Comparison of ENCODE assay signal across 11 cellular contexts in the genomic region with DNA sequence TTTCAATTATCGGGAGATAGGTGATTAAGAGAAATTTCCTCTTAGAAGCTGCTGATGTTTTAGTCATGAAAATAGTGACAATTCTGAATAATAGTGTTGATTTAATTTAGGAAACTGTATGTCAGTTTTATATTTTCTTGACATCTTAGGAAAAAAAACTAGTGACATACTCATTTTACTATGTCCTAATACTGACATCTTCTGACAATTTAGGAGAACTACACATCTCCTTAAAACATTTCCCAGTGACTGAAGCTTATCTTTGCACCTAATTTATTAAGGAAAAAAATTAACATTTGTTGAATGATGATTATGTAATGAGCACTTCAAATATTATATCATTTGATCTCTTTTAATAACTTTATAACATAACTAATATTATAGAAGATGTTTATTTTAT. TPM values are rescaled to one million over a fixed set of nuclear protein-coding genes. Genes with fewer than 3 reads are reported as not detected.
A peak's percentile ranks its signal among the peaks of the same experiment; 100 is the strongest.
DNase-seq lines count a peak whose midpoint lies in the region; ATAC-seq, FAIRE-seq and TF ChIP-seq lines count a peak whose summit lies in the region.
"Had no signal": no experiment of that assay in that cellular context is flagged by ENCODE, and none has a peak within 500 bp of the region (broad histone marks: within the 10 kb centered on the region; RNA-seq: fewer than 3 reads in every experiment).

No MANE protein-coding gene starts in this region.

- H3K36me3 ChIP-seq in GM23338 (ENCODE audit: insufficient read depth) = no peaks in the 10 kb centered on the region
- no peaks in the 10 kb centered on the region for H3K36me3 ChIP-seq in keratinocyte (ENCODE audit: control insufficient read depth in 2 of 2, extremely low read depth in 1 of 2, insufficient read depth in 2 of 2, low read length in 2 of 2)
- no peaks in the 10 kb centered on the region for H3K36me3 ChIP-seq in tibial artery
- H3K36me3 ChIP-seq in ovary = no peaks in the 10 kb centered on the region

- TF ChIP-seq CTCF in AG04449 (IDR thresholded peaks at IDR 0.05; ENCODE audit: insufficient read depth, low read length, missing control alignments) (peak; percentile 20), GM23338 (conservative IDR thresholded peaks at IDR 0.05; ENCODE audit: low read depth in 2 of 2) (peak in 1 of 2 experiments; percentile 54; a peak in 3 of 4 replicates), keratinocyte (optimal IDR thresholded peaks at IDR 0.05 in 1 of 3, IDR thresholded peaks at IDR 0.05 in 1 of 3, conservative IDR thresholded peaks at IDR 0.05 in 1 of 3; ENCODE audit: extremely low read depth in 1 of 3, insufficient read depth in 2 of 3, low read length in 3 of 3) (peak in 2 of 3 experiments; percentile 22 to 47), tibial artery (IDR thresholded peaks at IDR 0.05) (peak in 1 of 2 experiments; percentile 41), ovary (IDR thresholded peaks at IDR 0.05) (peak in 1 of 3 donors; percentile 15)

- H3K79me2 ChIP-seq in GM23338 (replicated peaks; ENCODE audit: insufficient read depth) = no peaks in the 10 kb centered on the region
- no peaks in the 10 kb centered on the region for H3K79me2 ChIP-seq in keratinocyte (ENCODE audit: control insufficient read depth, insufficient read depth, low read length)

- 65 to 84% (median 77%) methylated on average over 1 of the region's 1 CpG for WGBS in ovary, 3 donors

- H3K36me3 Mint-ChIP-seq in GM23338 (ENCODE audit: low read depth) = peaks cover 15% of the 10 kb centered on the region; the same call in 2 of the 3 replicates
- no peaks in the 10 kb centered on the region for H3K36me3 Mint-ChIP-seq in activated T-cell treated with anti-CD3 and anti-CD28 coated beads, Interleukin-2, amount 50 U/mL, for 4 hours (ENCODE audit: insufficient read depth)
- H3K36me3 Mint-ChIP-seq: activated naive CD4-positive, alpha-beta T cell treated with anti-CD3 and anti-CD28 coated beads, Interleukin-2, amount 50 U/mL, for 24 hours had no signal

- no peaks in the 10 kb centered on the region for H3F3A ChIP-seq in GM23338 (replicated peaks; ENCODE audit: low read depth)

- POLR2A ChIA-PET in AG04449 (lab: Yijun Ruan, JAX) = no interaction called here

- TF ChIP-seq EP300 in ovary (IDR thresholded peaks at IDR 0.05) = no peak

- H3K27me3 Mint-ChIP-seq in GM23338 (ENCODE audit: insufficient read depth, low read depth, poor library complexity) = no peaks in the 10 kb centered on the region
- H3K27me3 Mint-ChIP-seq in activated T-cell treated with anti-CD3 and anti-CD28 coated beads, Interleukin-2, amount 50 U/mL, for 4 hours (ENCODE audit: low read depth) = no peaks in the 10 kb centered on the region
- H3K27me3 Mint-ChIP-seq: activated naive CD4-positive, alpha-beta T cell treated with anti-CD3 and anti-CD28 coated beads, Interleukin-2, amount 50 U/mL, for 24 hours had no signal

- H2AFZ ChIP-seq in GM23338 = no peak overlapping the region
- no peak overlapping the region for H2AFZ ChIP-seq in keratinocyte (ENCODE audit: control insufficient read depth, low read length)

- H3K4me2 ChIP-seq in GM23338 (no peak overlapping the region), keratinocyte (ENCODE audit: control insufficient read depth, extremely low read depth, insufficient read depth, low read depth, low read length) (no peak overlapping the region)

- DNase-seq in AG04449 (ENCODE audit: low read depth, low spot score) = no peak
- DNase-seq in GM23338 (ENCODE audit: low spot score) = peak; percentile 8
- DNase-seq in SW480 (ENCODE audit: low spot score) = peak; percentile 16
- DNase-seq in keratinocyte (ENCODE audit: low read depth, low spot score) = no peak
- no peak for DNase-seq in tibial artery
- no peak for DNase-seq in activated T-cell treated with anti-CD3 and anti-CD28 coated beads, Interleukin-2, amount 50 U/mL, for 4 hours
- DNase-seq in ovary = no peak
- DNase-seq: NCI-H2227 treated with DMSO at 0.1 percent for 48 hours had no signal

- H3K4me3 ChIP-seq in AG04449 (ENCODE audit: low read depth, low read length) (no peak overlapping the region), GM23338 (no peak overlapping the region), keratinocyte (ENCODE audit: control insufficient read depth in 2 of 3, extremely low read depth in 1 of 3, insufficient read depth in 2 of 3, low read depth in 1 of 3, low read length in 3 of 3) (no peak overlapping the region), tibial artery (no peak overlapping the region), ovary (no peak overlapping the region)

- no peak overlapping the region for H3K4me3 Mint-ChIP-seq in GM23338
- H3K4me3 Mint-ChIP-seq in activated T-cell treated with anti-CD3 and anti-CD28 coated beads, Interleukin-2, amount 50 U/mL, for 4 hours = no peak overlapping the region
- H3K4me3 Mint-ChIP-seq: activated naive CD4-positive, alpha-beta T cell treated with anti-CD3 and anti-CD28 coated beads, Interleukin-2, amount 50 U/mL, for 24 hours had no signal

- H3K9me3 Mint-ChIP-seq in GM23338 = peaks cover 11% of the 10 kb centered on the region; the same call in 2 of the 3 replicates
- H3K9me3 Mint-ChIP-seq in activated T-cell treated with anti-CD3 and anti-CD28 coated beads, Interleukin-2, amount 50 U/mL, for 4 hours = peaks cover 8% of the 10 kb centered on the region
- H3K9me3 Mint-ChIP-seq: activated naive CD4-positive, alpha-beta T cell treated with anti-CD3 and anti-CD28 coated beads, Interleukin-2, amount 50 U/mL, for 24 hours had no signal

- no peaks in the 10 kb centered on the region for H3K9me1 ChIP-seq in keratinocyte (ENCODE audit: control insufficient read depth, extremely low read depth, insufficient read depth, low read length)

- intact Hi-C loops in tibial artery (cut with DNase I; ENCODE audit: low total_unique reads) = no loop called here
- intact Hi-C loops in ovary (cut with DNase I) = no loop called here

- H3K27me3 ChIP-seq in GM23338 (ENCODE audit: insufficient read depth) (no peaks in the 10 kb centered on the region), keratinocyte (ENCODE audit: control insufficient read depth, extremely low read depth, insufficient read depth, low read length) (no peaks in the 10 kb centered on the region), tibial artery (no peaks in the 10 kb centered on the region), ovary (no peaks in the 10 kb centered on the region)

- H3K9me2 ChIP-seq in GM23338 (ENCODE audit: insufficient read depth) = no peaks in the 10 kb centered on the region

- H3K4me1 ChIP-seq in GM23338 (ENCODE audit: insufficient read depth) (no peaks in the 10 kb centered on the region), keratinocyte (ENCODE audit: control insufficient read depth, extremely low read depth, insufficient read depth, low read length) (no peaks in the 10 kb centered on the region), tibial artery (no peaks in the 10 kb centered on the region), ovary (ENCODE audit: insufficient read depth) (no peaks in the 10 kb centered on the region)

- no peaks in the 10 kb centered on the region for H4K20me1 ChIP-seq in GM23338 (replicated peaks; ENCODE audit: insufficient read depth)
- H4K20me1 ChIP-seq in keratinocyte (ENCODE audit: control insufficient read depth, extremely low read depth, insufficient read depth, low read length) = no peaks in the 10 kb centered on the region

- no peak overlapping the region for H3K27ac Mint-ChIP-seq in GM23338
- H3K27ac Mint-ChIP-seq: activated naive CD4-positive, alpha-beta T cell treated with anti-CD3 and anti-CD28 coated beads, Interleukin-2, amount 50 U/mL, for 24 hours had no signal

- H3K27ac ChIP-seq in GM23338 (ENCODE audit: low read depth) (no peak overlapping the region), keratinocyte (ENCODE audit: control insufficient read depth, insufficient read depth, low read length) (no peak overlapping the region), tibial artery (no peak overlapping the region), ovary (no peak overlapping the region)

- no peaks in the 10 kb centered on the region for H3K4me1 Mint-ChIP-seq in GM23338
- H3K4me1 Mint-ChIP-seq in activated T-cell treated with anti-CD3 and anti-CD28 coated beads, Interleukin-2, amount 50 U/mL, for 4 hours (ENCODE audit: low read depth) = no peaks in the 10 kb centered on the region
- H3K4me1 Mint-ChIP-seq: activated naive CD4-positive, alpha-beta T cell treated with anti-CD3 and anti-CD28 coated beads, Interleukin-2, amount 50 U/mL, for 24 hours had no signal

- no peak for ATAC-seq in GM23338
- no peak for ATAC-seq in HG02759 (IDR thresholded peaks at IDR 0.05; ENCODE audit: unreplicated experiment)
- no peak for ATAC-seq in activated T-cell treated with anti-CD3 and anti-CD28 coated beads, Interleukin-2, amount 50 U/mL, for 4 hours

- no peak overlapping the region for H3K9ac ChIP-seq in keratinocyte (ENCODE audit: control insufficient read depth, extremely low read depth, insufficient read depth, low read length)

- CTCF ChIA-PET in AG04449 (lab: Yijun Ruan, JAX) = interaction anchor here (0.7 to 1.5 kb wide), 7 partner anchors 13 to 536 kb away, joined by 3 to 16 read pairs (median 4); no protein-coding TSS in a partner anchor

- TF ChIP-seq POLR2A in ovary (IDR thresholded peaks at IDR 0.05) = no peak

- dilution Hi-C loops in keratinocyte (cut with MboI; ENCODE audit: extremely low pct_ligation_motif_present, low sequenced_read_pairs) = no loop called here

- FAIRE-seq in keratinocyte (lab: Jason Lieb, UNC) = no peak
- FAIRE-seq: GM18507 had no signal

- H3K9me3 ChIP-seq in keratinocyte (ENCODE audit: control insufficient read depth, low read depth, low read length) (no peaks in the 10 kb centered on the region), tibial artery (no peaks in the 10 kb centered on the region), ovary (no peaks in the 10 kb centered on the region)

RNA-seq across cellular contexts. Expression of a gene that starts 42.0 kb away (rescaled TPM):
- total RNA-seq in GM23338 (2014; rRNA removed; shearing (Covaris generic)) = not detected in 2 replicates
- polyA plus RNA-seq in GM23338 (2016; fragmentation: Nextera tagmentation; extraction: Ambion mirVana) = not detected in 2 replicates
- not detected in 3 replicates for polyA plus RNA-seq in keratinocyte
- not detected for polyA plus RNA-seq in keratinocyte (2011; ENCODE audit: low read depth)
- polyA plus RNA-seq in keratinocyte (2011; cell fraction: cytosol; rRNA removed) = not detected in 2 replicates
- polyA plus RNA-seq in keratinocyte (2011; cell fraction: nucleus; rRNA removed) = not detected in 2 replicates
- not detected in 2 replicates for polyA plus RNA-seq in keratinocyte (2012; ENCODE audit: low replicate concordance)
- not detected in 3 replicates for polyA minus RNA-seq in keratinocyte
- polyA minus RNA-seq in keratinocyte (2011; cell fraction: cytosol; rRNA and poly(A)+ RNA removed) = not detected
- not detected in 2 replicates for polyA minus RNA-seq in keratinocyte (2011; cell fraction: nucleus; rRNA and poly(A)+ RNA removed)
- total RNA-seq in activated T-cell treated with anti-CD3 and anti-CD28 coated beads, Interleukin-2, amount 50 U/mL, for 4 hours = not detected
- total RNA-seq in ovary = not detected
- polyA plus RNA-seq in ovary = not detected

Comparison
In these comparisons a context has a peak if more than half of its experiments do, and no peak if none do; other contexts are left out.
1. DNase-seq: peak in GM23338 (single experiment) and SW480 (single experiment); none in AG04449 (single experiment), keratinocyte (single experiment), tibial artery (0 of 2), activated T-cell treated with anti-CD3 and anti-CD28 coated beads, Interleukin-2, amount 50 U/mL, for 4 hours (single experiment) and ovary (0 of 5).